ENCODE assay signal across 8 cellular contexts in the genomic region with DNA sequence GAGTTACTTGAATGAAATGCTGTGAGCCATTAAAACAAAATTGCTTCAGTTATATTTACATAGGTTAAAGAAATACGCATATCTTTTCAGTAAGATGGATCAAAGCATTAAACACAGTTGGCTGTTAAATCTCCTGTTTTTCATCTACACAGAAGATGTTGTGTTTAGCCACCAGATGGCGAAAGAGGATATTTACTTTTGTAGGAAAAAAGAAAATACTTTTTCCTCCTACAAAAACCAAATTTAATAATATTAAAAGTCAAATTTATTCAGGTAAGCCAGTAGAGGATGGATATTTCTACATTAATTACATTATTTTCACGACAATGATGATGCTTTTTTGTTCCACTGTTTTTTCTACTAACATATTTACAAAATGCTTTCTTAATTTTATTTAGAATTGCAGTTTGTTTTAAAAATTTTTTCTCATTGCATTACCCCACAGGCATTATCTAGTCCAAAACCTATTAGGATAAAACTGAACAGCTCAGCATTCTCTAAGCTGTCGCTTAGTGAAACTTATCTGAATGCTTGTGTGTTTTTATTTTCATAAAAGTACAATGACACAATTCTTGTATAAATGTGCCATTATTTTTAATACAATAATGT.
A peak's percentile ranks its signal among the peaks of the same experiment; 100 is the strongest.
DNase-seq lines count a peak whose midpoint lies in the region; ATAC-seq, FAIRE-seq and TF ChIP-seq lines count a peak whose summit lies in the region.

No MANE protein-coding gene starts in this region.

- H3K36me3 ChIP-seq in GM12878 (ENCODE audit: control insufficient read depth in 2 of 2, insufficient read depth in 2 of 2, low read length in 1 of 2) (no peaks in the 10 kb centered on the region), left lung (no peaks in the 10 kb centered on the region)

- no TSS peak for BruUV-seq in GM12878 (replicated peaks; lab: Mats Ljungman, UMichigan)

- H3K4me1 ChIP-seq in GM12878 (ENCODE audit: control insufficient read depth, insufficient read depth, low read length) (no peaks in the 10 kb centered on the region), left lung (no peaks in the 10 kb centered on the region)

- no peak overlapping the region for H2AFZ ChIP-seq in GM12878 (ENCODE audit: control insufficient read depth, low read depth, low read length)

- SMC1A ChIA-PET in GM12878 (lab: Charles Lee; ENCODE audit: uncharacterized antibody, unreplicated experiment): interaction anchor here (0.8 to 1.0 kb wide), 2 partner anchors 13 to 16 kb away, joined by 3 to 4 read pairs; no protein-coding TSS in a partner anchor

- in situ Hi-C loops in GM12878 (cut with MboI): no loop called here

- no peak for TF ChIP-seq EP300 in GM12878 (IDR thresholded peaks at IDR 0.05; ENCODE audit: borderline replicate concordance in 1 of 2, control insufficient read depth in 1 of 2, low read depth in 2 of 2, low read length in 2 of 2)

- H3K9me3 ChIP-seq in GM12878 (replicated peaks; ENCODE audit: control insufficient read depth, insufficient read depth, low read length) (no peaks in the 10 kb centered on the region), left lung (no peaks in the 10 kb centered on the region)

- H4K20me1 ChIP-seq in GM12878 (ENCODE audit: control insufficient read depth, insufficient read depth): no peaks in the 10 kb centered on the region

- peak; percentile 37; the same call in 1 of the 2 replicates for TF ChIP-seq RAD21 in GM12878 (IDR thresholded peaks at IDR 0.05; ENCODE audit: insufficient read depth, low read depth, low read length)

- H3K4me2 ChIP-seq in GM12878 (ENCODE audit: control insufficient read depth, insufficient read depth): no peak overlapping the region

- TF ChIP-seq POLR2A in GM12878 (IDR thresholded peaks at IDR 0.05; ENCODE audit: low read depth, low read length): no peak

- H3K27me3 ChIP-seq in GM12878 (replicated peaks in 1 of 2; ENCODE audit: control insufficient read depth in 2 of 2, insufficient read depth in 2 of 2, low read length in 1 of 2): no peaks in the 10 kb centered on the region
- no peaks in the 10 kb centered on the region for H3K27me3 ChIP-seq in left lung

- H3K4me3 ChIP-seq in GM12878 (no peak overlapping the region), left lung (no peak overlapping the region)

- ATAC-seq in GM12878 (peak; percentile 34; the same call in 1 of the 3 replicates), left lung (no peak), HG03097 (IDR thresholded peaks at IDR 0.05; ENCODE audit: low FRiP score, unreplicated experiment) (no peak)

- DNase-seq in GM10248 (ENCODE audit: extremely low spot score) (no peak), NCI-H128 (lab: John Stamatoyannopoulos, UW; ENCODE audit: unreplicated experiment) (peak; percentile 82), GM12878 (ENCODE audit: low read depth, low spot score) (no peak), myocyte (ENCODE audit: low read depth) (peak; percentile 1), left lung (no peak), COLO668 (lab: John Stamatoyannopoulos, UW; ENCODE audit: unreplicated experiment) (no peak)
- no peak for DNase-seq in activated CD4-positive, alpha-beta T cell treated with anti-CD3 and anti-CD28 coated beads for 4 hours

- RAD21 ChIA-PET in GM12878 (lab: Charles Lee; ENCODE audit: unreplicated experiment): interaction anchor here (1.0 to 1.4 kb wide), 2 partner anchors 10 to 572 kb away, joined by 3 read pairs; no protein-coding TSS in a partner anchor

- intact Hi-C loops in GM12878 (cut with micrococcal nuclease; ENCODE audit: unreplicated experiment) (loop anchor here (10.0 kb wide), 1 partner anchor 1033 kb away; no protein-coding TSS in a partner anchor), left lung (cut with DNase I) (no loop called here)

- H3K27ac ChIP-seq in GM12878 (ENCODE audit: control insufficient read depth, insufficient read depth) (no peak overlapping the region), left lung (no peak overlapping the region)

- no peaks in the 10 kb centered on the region for H3K79me2 ChIP-seq in GM12878 (ENCODE audit: control insufficient read depth, insufficient read depth, low read length)

- TF ChIP-seq CTCF in GM10248 (IDR thresholded peaks at IDR 0.05; ENCODE audit: control extremely low read depth, extremely low read depth, low read depth, missing control alignments): peak; percentile 55
- TF ChIP-seq CTCF in GM12878 (IDR thresholded peaks at IDR 0.05 in 2 of 3, conservative IDR thresholded peaks at IDR 0.05 in 1 of 3; ENCODE audit: control insufficient read depth in 2 of 3, extremely low read depth in 1 of 3, insufficient read depth in 1 of 3, low read depth in 3 of 3, low read length in 3 of 3): peak; percentile 31 to 49 (median 41); a peak in 4 of 6 replicates
- peak in 1 of 2 donors; percentile 40 for TF ChIP-seq CTCF in left lung (IDR thresholded peaks at IDR 0.05)

- no peak overlapping the region for H3K9ac ChIP-seq in GM12878 (ENCODE audit: control insufficient read depth, insufficient read depth, low read length)

- 15% methylated on average over 4 of the region's 4 CpGs for WGBS in GM12878 (ENCODE audit: insufficient coverage, insufficient replicate concordance, low lambda C conversion rate, missing lambda C conversion rate)

- POLR2A ChIA-PET in GM10248 (lab: Yijun Ruan, JAX) (no interaction called here), GM12878 (lab: Charles Lee) (no interaction called here)

- FAIRE-seq in GM12878 (lab: Jason Lieb, UNC): no peak

- CTCF ChIA-PET in GM10248 (lab: Yijun Ruan, JAX) (no interaction called here), GM12878 (lab: Yijun Ruan, JAX) (interaction anchor here (0.8 to 4.2 kb wide), 5 partner anchors 8 to 520 kb away, joined by 3 to 18 read pairs (median 4); no protein-coding TSS in a partner anchor)

TF ChIP-seq in GM12878, 131 proteins besides CTCF, POLR2A, EP300 and RAD21:
- TF ChIP-seq SMC3 (IDR thresholded peaks at IDR 0.05; ENCODE audit: borderline replicate concordance, low read length): peak; percentile 10; the same call in 1 of the 2 replicates
- no peak for TF ChIP-seq JUNB (IDR thresholded peaks at IDR 0.05)
- TF ChIP-seq SREBF2 (IDR thresholded peaks at IDR 0.05; ENCODE audit: low read length): no peak

Comparison
In these comparisons a context has a peak if more than half of its experiments do, and no peak if none do; other contexts are left out.
1. DNase-seq: peak in NCI-H128 (single experiment) and myocyte (single experiment); none in GM10248 (single experiment), GM12878 (single experiment), left lung (0 of 2), COLO668 (single experiment) and activated CD4-positive, alpha-beta T cell treated with anti-CD3 and anti-CD28 coated beads for 4 hours (0 of 2).